In the genomic region with DNA sequence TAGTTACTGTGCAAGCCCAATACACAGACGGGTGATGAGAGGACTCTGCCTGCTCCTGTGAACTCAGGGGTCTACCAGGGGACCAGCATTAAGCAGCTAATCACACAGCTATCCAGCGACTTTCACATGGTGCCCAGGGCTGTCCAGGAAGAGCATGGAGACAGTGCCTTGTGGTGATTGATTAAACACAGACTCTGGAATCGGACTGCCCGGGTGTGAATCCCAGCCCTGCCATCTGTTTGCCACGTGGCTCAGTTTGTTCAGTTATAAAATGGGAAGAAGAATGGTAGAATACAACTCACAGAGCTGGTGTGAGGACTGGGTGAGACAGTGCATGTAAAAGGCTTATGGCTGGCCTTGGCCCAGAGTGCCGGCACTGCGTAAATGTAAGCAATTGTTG, we compare ENCODE assay signal across 13 cellular contexts. TPM values are rescaled to one million over a fixed set of nuclear protein-coding genes. Genes with fewer than 3 reads are reported as not detected.
DNase-seq lines count a peak whose midpoint lies in the region; ATAC-seq, FAIRE-seq and TF ChIP-seq lines count a peak whose summit lies in the region.
"Had no signal": no experiment of that assay in that cellular context is flagged by ENCODE, and none has a peak within 500 bp of the region (broad histone marks: within the 10 kb centered on the region; RNA-seq: fewer than 3 reads in every experiment).

No MANE protein-coding gene starts in this region.

- no peak for FAIRE-seq in endothelial cell of umbilical vein (lab: Jason Lieb, UNC)
- FAIRE-seq: urothelium cell line had no signal

- no peaks in the 10 kb centered on the region for H3K9me1 ChIP-seq in endothelial cell of umbilical vein (replicated peaks; ENCODE audit: control insufficient read depth, extremely low read depth, insufficient read depth, low read length)

- no peaks in the 10 kb centered on the region for H3K27me3 ChIP-seq in cardiac muscle cell
- H3K27me3 ChIP-seq in endothelial cell of umbilical vein (ENCODE audit: control insufficient read depth in 2 of 2, insufficient read depth in 2 of 2, low read length in 2 of 2), result no peaks in the 10 kb centered on the region
- H3K27me3 ChIP-seq: Peyer's patch had no signal

- intact Hi-C loops in Right ventricle myocardium inferior (cut with DNase I) (no loop called here), endothelial cell of umbilical vein (cut with micrococcal nuclease) (loop anchor here (2.0 to 5.0 kb wide), 2 partner anchors 23 to 40 kb away; no protein-coding TSS in a partner anchor)
- intact Hi-C loops in activated naive CD4-positive, alpha-beta T cell treated with anti-CD3 and anti-CD28 coated beads for 36 hours (cut with micrococcal nuclease), result no loop called here

- H3K36me3 Mint-ChIP-seq in neural crest cell (ENCODE audit: low read depth) (no peaks in the 10 kb centered on the region), type B pancreatic cell (peaks cover 9% of the 10 kb centered on the region)
- no peaks in the 10 kb centered on the region for H3K36me3 Mint-ChIP-seq in activated naive CD4-positive, alpha-beta T cell treated with anti-CD3 and anti-CD28 coated beads for 36 hours (ENCODE audit: low read depth)

- H3K9me3 Mint-ChIP-seq in neural crest cell (no peaks in the 10 kb centered on the region), type B pancreatic cell (no peaks in the 10 kb centered on the region)
- no peaks in the 10 kb centered on the region for H3K9me3 Mint-ChIP-seq in activated naive CD4-positive, alpha-beta T cell treated with anti-CD3 and anti-CD28 coated beads for 36 hours

- dilution Hi-C loops in endothelial cell of umbilical vein (cut with MboI; ENCODE audit: extremely low pct_ligation_motif_present, low sequenced_read_pairs), result no loop called here

- no peak overlapping the region for H2AFZ ChIP-seq in endothelial cell of umbilical vein (ENCODE audit: low read depth, low read length)

- TF ChIP-seq CTCF in cardiac muscle cell (IDR thresholded peaks at IDR 0.05; ENCODE audit: low read depth, low read length) (no peak), endothelial cell of umbilical vein (IDR thresholded peaks at IDR 0.05; ENCODE audit: extremely low read depth in 1 of 2, insufficient read depth in 1 of 2, low read depth in 1 of 2, low read length in 2 of 2) (no peak), neural crest cell (conservative IDR thresholded peaks at IDR 0.05) (no peak), type B pancreatic cell (conservative IDR thresholded peaks at IDR 0.05) (no peak)

- H4K20me1 ChIP-seq in endothelial cell of umbilical vein (replicated peaks; ENCODE audit: control insufficient read depth, extremely low read depth, insufficient read depth, low read length), result no peaks in the 10 kb centered on the region

- H3K36me3 ChIP-seq in cardiac muscle cell, result no peaks in the 10 kb centered on the region
- no peaks in the 10 kb centered on the region for H3K36me3 ChIP-seq in endothelial cell of umbilical vein (ENCODE audit: control insufficient read depth in 2 of 2, extremely low read depth in 1 of 2, insufficient read depth in 2 of 2, low read length in 2 of 2)
- H3K36me3 ChIP-seq: Peyer's patch had no signal

- H3K9me3 ChIP-seq in cardiac muscle cell (ENCODE audit: low read depth) (no peaks in the 10 kb centered on the region), endothelial cell of umbilical vein (replicated peaks; ENCODE audit: control insufficient read depth, insufficient read depth, low read length) (no peaks in the 10 kb centered on the region)
- H3K9me3 ChIP-seq: Peyer's patch had no signal

- no peak overlapping the region for H3K4me3 ChIP-seq in cardiac muscle cell
- H3K4me3 ChIP-seq in endothelial cell of umbilical vein (replicated peaks in 1 of 3; ENCODE audit: insufficient read depth in 1 of 3, low read depth in 1 of 3, low read length in 3 of 3), result no peak overlapping the region
- H3K4me3 ChIP-seq: Peyer's patch had no signal

- DNase-seq in cardiac muscle cell (ENCODE audit: low read depth in 1 of 2, low spot score in 1 of 2), result no peak
- no peak for DNase-seq in Right ventricle myocardium inferior (ENCODE audit: missing footprints)
- peak; percentile 33 for DNase-seq in endothelial cell of umbilical vein (ENCODE audit: low read depth, low spot score)
- DNase-seq in neural crest cell (ENCODE audit: low read depth, low spot score), result no peak
- DNase-seq in type B pancreatic cell (ENCODE audit: extremely low spot score, unreplicated experiment), result no peak
- DNase-seq in activated naive CD4-positive, alpha-beta T cell treated with anti-CD3 and anti-CD28 coated beads for 36 hours, result no peak
- DNase-seq: activated effector memory CD4-positive, alpha-beta T cell treated with Interleukin-2 at 50 U/mL for 16 hours; mammary epithelial cell; NCI-H1694; Peyer's patch had no signal

- H3K4me2 ChIP-seq in endothelial cell of umbilical vein (ENCODE audit: insufficient read depth, low read length), result no peak overlapping the region

- peaks cover 4% of the 10 kb centered on the region for H3K79me2 ChIP-seq in endothelial cell of umbilical vein (ENCODE audit: control insufficient read depth, insufficient read depth, low read length)

- ATAC-seq in Right ventricle myocardium inferior (no peak), GM18861 (IDR thresholded peaks at IDR 0.05; ENCODE audit: unreplicated experiment) (no peak), GM19324 (IDR thresholded peaks at IDR 0.05; ENCODE audit: low FRiP score, unreplicated experiment) (no peak)

- H3K27ac Mint-ChIP-seq in neural crest cell (ENCODE audit: unreplicated experiment) (peak overlapping the region; percentile 36), type B pancreatic cell (peak overlapping the region; percentile 31)
- no peak overlapping the region for H3K27ac Mint-ChIP-seq in activated naive CD4-positive, alpha-beta T cell treated with anti-CD3 and anti-CD28 coated beads for 36 hours

- H3K4me1 ChIP-seq in cardiac muscle cell (ENCODE audit: low read depth), result peaks cover 32% of the 10 kb centered on the region
- H3K4me1 ChIP-seq in endothelial cell of umbilical vein (ENCODE audit: control insufficient read depth, extremely low read depth, insufficient read depth, low read length), result peaks cover 39% of the 10 kb centered on the region

- no peak overlapping the region for H3K9ac ChIP-seq in endothelial cell of umbilical vein (replicated peaks; ENCODE audit: extremely low read depth, insufficient read depth, low read length)

- no peaks in the 10 kb centered on the region for H3K27me3 Mint-ChIP-seq in neural crest cell (ENCODE audit: low read depth)
- no peaks in the 10 kb centered on the region for H3K27me3 Mint-ChIP-seq in type B pancreatic cell
- H3K27me3 Mint-ChIP-seq in activated naive CD4-positive, alpha-beta T cell treated with anti-CD3 and anti-CD28 coated beads for 36 hours (ENCODE audit: low read depth), result no peaks in the 10 kb centered on the region

- H3K4me3 Mint-ChIP-seq in neural crest cell, result peak overlapping the region; percentile 3
- peak overlapping the region; percentile 14 for H3K4me3 Mint-ChIP-seq in type B pancreatic cell
- no peak overlapping the region for H3K4me3 Mint-ChIP-seq in activated naive CD4-positive, alpha-beta T cell treated with anti-CD3 and anti-CD28 coated beads for 36 hours

- H3K4me1 Mint-ChIP-seq in neural crest cell (peaks cover 49% of the 10 kb centered on the region), type B pancreatic cell (ENCODE audit: unreplicated experiment) (peaks cover 55% of the 10 kb centered on the region)
- H3K4me1 Mint-ChIP-seq in activated naive CD4-positive, alpha-beta T cell treated with anti-CD3 and anti-CD28 coated beads for 36 hours (ENCODE audit: low read depth), result peaks cover 5% of the 10 kb centered on the region

- POLR2A ChIA-PET in endothelial cell of umbilical vein (lab: Charles Lee), result interaction anchor here (0.6 to 0.8 kb wide), 2 partner anchors 115 to 678 kb away, joined by 3 to 6 read pairs; no protein-coding TSS in a partner anchor

- CTCF ChIA-PET in endothelial cell of umbilical vein (lab: Charles Lee), result interaction anchor here (2.7 to 3.7 kb wide), 4 partner anchors 13 to 121 kb away, joined by 21 to 58 read pairs (median 32); no protein-coding TSS in a partner anchor
- CTCF ChIA-PET in activated naive CD4-positive, alpha-beta T cell treated with anti-CD3 and anti-CD28 coated beads for 36 hours (lab: Charles Lee), result no interaction called here

- BruUV-seq in endothelial cell of umbilical vein (replicated peaks; lab: Mats Ljungman, UMichigan), result no TSS peak

- TF ChIP-seq POLR2A in endothelial cell of umbilical vein (IDR thresholded peaks at IDR 0.05; ENCODE audit: low read depth, low read length), result no peak

- H3K27ac ChIP-seq in cardiac muscle cell (peak overlapping the region; percentile 98), endothelial cell of umbilical vein (ENCODE audit: insufficient read depth, low read depth, low read length) (peak overlapping the region; percentile 79)

TF ChIP-seq in endothelial cell of umbilical vein, 7 proteins besides CTCF, POLR2A, EP300 and RAD21 (continues in another document):
- TF ChIP-seq GATA2 (IDR thresholded peaks at IDR 0.05; ENCODE audit: insufficient read depth, insufficient read length, low read depth, low read length) (no peak), JUN (IDR thresholded peaks at IDR 0.05; ENCODE audit: borderline replicate concordance, insufficient read depth, insufficient read length, low read depth) (no peak), FOS (IDR thresholded peaks at IDR 0.05; ENCODE audit: borderline replicate concordance, insufficient read depth, low read length) (no peak), MYC (IDR thresholded peaks at IDR 0.05; ENCODE audit: low read depth, low read length) (no peak), MAX (IDR thresholded peaks at IDR 0.05; ENCODE audit: insufficient read depth, insufficient read length) (no peak), EZH2 (IDR thresholded peaks at IDR 0.05; ENCODE audit: borderline replicate concordance, low read depth, low read length, severe bottlenecking) (no peak)

RNA-seq across cellular contexts. Expression of gene NPAS1, which starts 42.1 kb away (rescaled TPM):
- total RNA-seq in cardiac muscle cell (1.9 and 2.9 TPM in 2 replicates), Right ventricle myocardium inferior (not detected), endothelial cell of umbilical vein (0.62 TPM in 1 of 2 replicates, not detected in the other), neural crest cell (1.5 and 1.9 TPM in 2 replicates), type B pancreatic cell (ENCODE audit: low replicate concordance) (3.6 and 6.6 TPM in 2 replicates)
- polyA plus RNA-seq in cardiac muscle cell (8.4 and 12.5 TPM in 2 replicates), endothelial cell of umbilical vein (0.18 and 0.40 TPM in 2 replicates)
- polyA plus RNA-seq in endothelial cell of umbilical vein (2011; cell fraction: cytosol; rRNA removed), result 0.13 and 0.24 TPM in 2 replicates
- polyA plus RNA-seq in endothelial cell of umbilical vein (2011; cell fraction: nucleus; rRNA removed), result 0.20 and 0.24 TPM in 2 replicates
- polyA plus RNA-seq in endothelial cell of umbilical vein (2012), result 0.20 and 0.67 TPM in 2 replicates
- polyA minus RNA-seq in endothelial cell of umbilical vein, result not detected in 2 replicates
- 1.5 TPM for polyA minus RNA-seq in endothelial cell of umbilical vein (2011; cell fraction: cytosol; rRNA and poly(A)+ RNA removed)
- polyA minus RNA-seq in endothelial cell of umbilical vein (2011; cell fraction: nucleus; rRNA and poly(A)+ RNA removed), result not detected in 2 replicates
- under 1 TPM in 1 of 2 experiments, not detected in 1; 0.21 TPM for total RNA-seq in activated naive CD4-positive, alpha-beta T cell treated with anti-CD3 and anti-CD28 coated beads for 36 hours
- total RNA-seq: Peyer's patch had no signal
